ENCODE assay signal across 10 cellular contexts in genomic region chr19:7397687-7398086, GRCh38. TPM values are rescaled to one million over a fixed set of nuclear protein-coding genes. Genes with fewer than 3 reads are reported as not detected.
DNase-seq lines count a peak whose midpoint lies in the region; ATAC-seq and TF ChIP-seq lines count a peak whose summit lies in the region.
"Had no signal": no experiment of that assay in that cellular context is flagged by ENCODE, and none has a peak within 500 bp of the region (broad histone marks: within the 10 kb centered on the region; RNA-seq: fewer than 3 reads in every experiment).

No MANE protein-coding gene starts in this region.

- H3K79me2 ChIP-seq in smooth muscle cell (ENCODE audit: low read depth), result peaks cover 57% of the 10 kb centered on the region

- H3K27me3 Mint-ChIP-seq in activated CD4-positive, alpha-beta T cell treated with anti-CD3 and anti-CD28 coated beads, Interleukin-2, amount 10 ng/mL, durations not matched to agents 24 days and 14 days, result no peaks in the 10 kb centered on the region
- no peaks in the 10 kb centered on the region for H3K27me3 Mint-ChIP-seq in T-helper 17 cell
- H3K27me3 Mint-ChIP-seq in activated CD8-positive, alpha-beta memory T cell treated with anti-CD3 and anti-CD28 coated beads, Interleukin-2, amount 10 ng/mL, durations not matched to agents 7 days and 5 days, result no peaks in the 10 kb centered on the region

- H3K4me2 ChIP-seq in smooth muscle cell, result peak overlapping the region; percentile 11

- no peak for TF ChIP-seq CTCF in smooth muscle cell (IDR thresholded peaks at IDR 0.05; ENCODE audit: borderline replicate concordance, insufficient read depth, poor library complexity, severe bottlenecking)

- peak overlapping the region; percentile 54 for H3K27ac ChIP-seq in smooth muscle cell (ENCODE audit: low read depth)

- no peaks in the 10 kb centered on the region for H3F3A ChIP-seq in smooth muscle cell (ENCODE audit: low read depth)

- no peaks in the 10 kb centered on the region for H3K27me3 ChIP-seq in smooth muscle cell (ENCODE audit: low read depth)
- H3K27me3 ChIP-seq: Peyer's patch had no signal

- H3K4me1 Mint-ChIP-seq in activated CD4-positive, alpha-beta T cell treated with anti-CD3 and anti-CD28 coated beads, Interleukin-2, amount 10 ng/mL, durations not matched to agents 24 days and 14 days, result peaks cover 16% of the 10 kb centered on the region
- H3K4me1 Mint-ChIP-seq in T-helper 17 cell, result peaks cover 30% of the 10 kb centered on the region
- H3K4me1 Mint-ChIP-seq in activated CD8-positive, alpha-beta memory T cell treated with anti-CD3 and anti-CD28 coated beads, Interleukin-2, amount 10 ng/mL, durations not matched to agents 7 days and 5 days, result peaks cover 39% of the 10 kb centered on the region

- peaks cover 4% of the 10 kb centered on the region for H3K4me1 ChIP-seq in smooth muscle cell (ENCODE audit: low read depth)

- no peak overlapping the region for H3K4me3 Mint-ChIP-seq in activated CD4-positive, alpha-beta T cell treated with anti-CD3 and anti-CD28 coated beads, Interleukin-2, amount 10 ng/mL, durations not matched to agents 24 days and 14 days
- no peak overlapping the region for H3K4me3 Mint-ChIP-seq in T-helper 17 cell
- H3K4me3 Mint-ChIP-seq in activated CD8-positive, alpha-beta memory T cell treated with anti-CD3 and anti-CD28 coated beads, Interleukin-2, amount 10 ng/mL, durations not matched to agents 7 days and 5 days, result no peak overlapping the region

- 40% methylated on average over 9 of the region's 9 CpGs for WGBS in smooth muscle cell (ENCODE audit: low lambda C conversion rate)

- H3K36me3 ChIP-seq in smooth muscle cell (ENCODE audit: low read depth), result no peaks in the 10 kb centered on the region

- H3K4me3 ChIP-seq in smooth muscle cell, result no peak overlapping the region
- H3K4me3 ChIP-seq: Peyer's patch had no signal

- peaks cover 72% of the 10 kb centered on the region for H4K20me1 ChIP-seq in smooth muscle cell (ENCODE audit: low read depth)

- no peak overlapping the region for H2AFZ ChIP-seq in smooth muscle cell (ENCODE audit: low read depth)

- H3K9me3 ChIP-seq in T-helper 17 cell (ENCODE audit: control insufficient read depth, low read length, poor library complexity, severe bottlenecking) (no peaks in the 10 kb centered on the region), smooth muscle cell (replicated peaks; ENCODE audit: low read depth) (no peaks in the 10 kb centered on the region)
- H3K9me3 ChIP-seq: Peyer's patch had no signal

- no peak overlapping the region for H3K9ac ChIP-seq in smooth muscle cell (ENCODE audit: low read depth)

- no peak for ATAC-seq in T-helper 17 cell
- ATAC-seq in GM18867 (IDR thresholded peaks at IDR 0.05; ENCODE audit: unreplicated experiment), result no peak
- no peak for ATAC-seq in activated CD8-positive, alpha-beta memory T cell treated with anti-CD3 and anti-CD28 coated beads, Interleukin-2, amount 10 ng/mL, durations not matched to agents 7 days and 5 days
- ATAC-seq in GM21526 (IDR thresholded peaks at IDR 0.05; ENCODE audit: low FRiP score, unreplicated experiment), result no peak

- H3K9me3 Mint-ChIP-seq in activated CD4-positive, alpha-beta T cell treated with anti-CD3 and anti-CD28 coated beads, Interleukin-2, amount 10 ng/mL, durations not matched to agents 24 days and 14 days, result no peaks in the 10 kb centered on the region
- H3K9me3 Mint-ChIP-seq in activated CD8-positive, alpha-beta memory T cell treated with anti-CD3 and anti-CD28 coated beads, Interleukin-2, amount 10 ng/mL, durations not matched to agents 7 days and 5 days (ENCODE audit: low read depth), result no peaks in the 10 kb centered on the region

- no peak for DNase-seq in activated CD4-positive, alpha-beta T cell treated with anti-CD3 and anti-CD28 coated beads, Interleukin-2, amount 10 ng/mL, durations not matched to agents 24 days and 14 days
- no peak for DNase-seq in activated CD4-positive, alpha-beta T cell treated with anti-CD3 and anti-CD28 coated beads, Interleukin-2, amount 50 U/mL, for 48 hours
- DNase-seq in T-helper 17 cell (no peak), fibroblast of the conjunctiva (ENCODE audit: low read depth) (peak; percentile 38), smooth muscle cell (lab: John Stamatoyannopoulos, UW; ENCODE audit: unreplicated experiment) (no peak)
- DNase-seq in activated CD8-positive, alpha-beta memory T cell treated with anti-CD3 and anti-CD28 coated beads, Interleukin-2, amount 10 ng/mL, durations not matched to agents 7 days and 5 days, result no peak
- DNase-seq: NCI-H1417, Peyer's patch had no signal

- H3K36me3 Mint-ChIP-seq in activated CD4-positive, alpha-beta T cell treated with anti-CD3 and anti-CD28 coated beads, Interleukin-2, amount 10 ng/mL, durations not matched to agents 24 days and 14 days (ENCODE audit: low read depth), result peaks cover 24% of the 10 kb centered on the region
- peaks cover 8% of the 10 kb centered on the region for H3K36me3 Mint-ChIP-seq in T-helper 17 cell (ENCODE audit: low read depth)
- H3K36me3 Mint-ChIP-seq in activated CD8-positive, alpha-beta memory T cell treated with anti-CD3 and anti-CD28 coated beads, Interleukin-2, amount 10 ng/mL, durations not matched to agents 7 days and 5 days, result peaks cover 34% of the 10 kb centered on the region

- intact Hi-C loops in activated CD4-positive, alpha-beta T cell treated with anti-CD3 and anti-CD28 coated beads, Interleukin-2, amount 10 ng/mL, durations not matched to agents 24 days and 14 days (cut with micrococcal nuclease), result loop anchor here (10.0 kb wide), 1 partner anchor 137 kb away; the partner anchor contains the start of gene PNPLA6

- H3K27ac Mint-ChIP-seq in activated CD4-positive, alpha-beta T cell treated with anti-CD3 and anti-CD28 coated beads, Interleukin-2, amount 10 ng/mL, durations not matched to agents 24 days and 14 days, result peak overlapping the region; percentile 32
- peak overlapping the region; percentile 59 for H3K27ac Mint-ChIP-seq in T-helper 17 cell
- H3K27ac Mint-ChIP-seq in activated CD8-positive, alpha-beta memory T cell treated with anti-CD3 and anti-CD28 coated beads, Interleukin-2, amount 10 ng/mL, durations not matched to agents 7 days and 5 days, result no peak overlapping the region

- CTCF ChIA-PET in activated CD8-positive, alpha-beta memory T cell treated with anti-CD3 and anti-CD28 coated beads, Interleukin-2, amount 10 ng/mL, durations not matched to agents 7 days and 5 days (lab: Charles Lee), result interaction anchor here (1.1 to 6.5 kb wide), 2 partner anchors 44 to 69 kb away, joined by 3 to 29 read pairs; no protein-coding TSS in a partner anchor

RNA-seq across cellular contexts. Expression of gene ARHGEF18, which starts 49.0 kb away (rescaled TPM):
- total RNA-seq in activated CD4-positive, alpha-beta T cell treated with anti-CD3 and anti-CD28 coated beads, Interleukin-2, amount 10 ng/mL, durations not matched to agents 24 days and 14 days, result 30.6 and 34.8 TPM in 2 replicates
- 100 to 1,000 TPM; 118 to 127 TPM for total RNA-seq in T-helper 17 cell
- 18.0 and 24.0 TPM in 2 replicates for total RNA-seq in smooth muscle cell
- polyA plus RNA-seq in smooth muscle cell, result 18.8 and 26.0 TPM in 2 replicates
- 10 to 100 TPM; 43.6 to 56.4 TPM for total RNA-seq in activated CD8-positive, alpha-beta memory T cell treated with anti-CD3 and anti-CD28 coated beads, Interleukin-2, amount 10 ng/mL, durations not matched to agents 7 days and 5 days
